In the genomic region with DNA sequence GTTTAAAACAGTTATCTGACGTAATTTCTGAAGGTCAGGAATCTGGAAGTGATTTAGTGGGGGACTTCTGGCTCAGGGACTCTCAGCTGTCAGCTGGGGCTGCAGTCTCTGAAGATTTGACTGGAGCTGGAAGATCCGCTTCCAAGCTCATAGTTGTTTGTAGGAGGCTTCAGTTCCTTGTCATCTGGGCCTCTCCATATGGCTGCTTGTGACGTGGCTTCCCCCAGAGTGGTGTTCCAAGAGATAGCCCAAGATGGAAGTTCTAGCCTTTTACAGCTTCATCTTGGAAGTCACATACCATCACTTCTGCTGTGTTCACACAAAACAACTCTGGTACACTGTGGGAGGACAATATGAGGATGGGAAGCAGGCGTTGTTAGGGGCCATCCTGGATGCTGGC, we compare ENCODE assay signal across 39 cellular contexts. TPM values are rescaled to one million over a fixed set of nuclear protein-coding genes. Genes with fewer than 3 reads are reported as not detected.
"Had no signal": no experiment of that assay in that cellular context is flagged by ENCODE, and none has a peak within 500 bp of the region (broad histone marks: within the 10 kb centered on the region; RNA-seq: fewer than 3 reads in every experiment).

No MANE protein-coding gene starts in this region.

- H3K27ac Mint-ChIP-seq: activated B cell treated with CpG ODN at 0.5 μM for 24 hours; activated CD4-positive, alpha-beta memory T cell treated with anti-CD3 and anti-CD28 coated beads for 36 hours; activated CD4-positive, alpha-beta T cell treated with anti-CD3 and anti-CD28 coated beads, Interleukin-2, amount 10 ng/mL, durations not matched to agents 24 days and 14 days; activated CD8-positive, alpha-beta T cell treated with anti-CD3 and anti-CD28 coated beads for 36 hours; activated naive CD4-positive, alpha-beta T cell treated with anti-CD3 and anti-CD28 coated beads for 36 hours; activated naive CD4-positive, alpha-beta T cell treated with anti-CD3 and anti-CD28 coated beads, Interleukin-2, amount 50 U/mL, for 72 hours; activated T-cell treated with anti-CD3 and anti-CD28 coated beads, Interleukin-2, amount 50 U/mL, for 72 hours; activated T-helper 1 cell treated with anti-CD3 and anti-CD28 coated beads, Interleukin-12 subunit alpha, Interleukin-12 subunit beta, Interleukin-2, Interleukin-4 antibody, amounts not matched to agents 30 ng/mL and 10 ng/mL and 1 ng/mL, durations not matched to agents 14 hours and 24 hours and 36 hours; activated T-helper 17 cell treated with anti-CD3 and anti-CD28 coated beads, Interleukin-2, amount 50 U/mL, for 72 hours; T-cell; T-helper 1 cell treated with Interleukin-12 subunit alpha and Interleukin-12 subunit beta and Interleukin-4 antibody, amounts not matched to agents 30 μg/mL and 1 μg/mL, for 36 hours; T-helper 2 cell treated with Interferon-gamma antibody and Interleukin-4, amounts not matched to agents 5 μg/mL and 100 μg/mL, for 36 hours had no signal

- H3K4me3 ChIP-seq: adrenal gland, cardiac muscle cell had no signal

- H3K4me1 ChIP-seq: adrenal gland had no signal

- H3K4me1 Mint-ChIP-seq: activated B cell treated with CpG ODN at 0.5 μM for 24 hours; activated CD4-positive, alpha-beta T cell treated with anti-CD3 and anti-CD28 coated beads, Interleukin-2, amount 10 ng/mL, durations not matched to agents 24 days and 14 days; activated T-helper 17 cell treated with anti-CD3 and anti-CD28 coated beads, Interleukin-2, amount 50 U/mL, for 72 hours; brain; central memory CD8-positive, alpha-beta T cell; T-cell had no signal

- H3K27me3 ChIP-seq: cardiac muscle cell had no signal

- DNase-seq: activated B cell treated with CpG ODN at 0.5 μM for 24 hours; activated CD4-positive, alpha-beta memory T cell treated with anti-CD3 and anti-CD28 coated beads for 36 hours; activated CD4-positive, alpha-beta T cell treated with anti-CD3 and anti-CD28 coated beads for 4 hours; activated CD4-positive, alpha-beta T cell treated with anti-CD3 and anti-CD28 coated beads, Interleukin-2, amount 10 ng/mL, durations not matched to agents 24 days and 14 days; activated CD4-positive, alpha-beta T cell treated with anti-CD3 and anti-CD28 coated beads, Interleukin-2, amount 50 U/mL, for 1 hour; activated CD4-positive, alpha-beta T cell treated with anti-CD3 and anti-CD28 coated beads, Interleukin-2, amount 50 U/mL, for 4 hours; activated CD4-positive, CD25-positive, alpha-beta regulatory T cell treated with anti-CD3 and anti-CD28 coated beads, Interleukin-2, amount 50 U/mL, for 72 hours; activated CD8-positive, alpha-beta memory T cell treated with anti-CD3 and anti-CD28 coated beads, Interleukin-2, amount 50 U/mL, for 4 hours; activated CD8-positive, alpha-beta T cell treated with anti-CD3 and anti-CD28 coated beads for 36 hours; activated effector memory CD4-positive, alpha-beta T cell treated with anti-CD3 and anti-CD28 coated beads, Interleukin-2, amount 50 U/mL, for 16 hours; activated gamma-delta T cell treated with Interleukin-2 at 50 U/mL for 16 hours; activated naive CD4-positive, alpha-beta T cell; activated naive CD4-positive, alpha-beta T cell treated with anti-CD3 and anti-CD28 coated beads for 36 hours; activated naive CD4-positive, alpha-beta T cell treated with anti-CD3 and anti-CD28 coated beads, Interleukin-2, amount 50 U/mL, for 16 hours; activated T-cell treated with anti-CD3 and anti-CD28 coated beads for 4 hours; activated T-cell treated with anti-CD3 and anti-CD28 coated beads, Interleukin-2, amount 50 U/mL, for 1 hour; activated T-cell treated with anti-CD3 and anti-CD28 coated beads, Interleukin-2, amount 50 U/mL, for 4 hours; activated T-cell treated with anti-CD3 and anti-CD28 coated beads, Interleukin-2, amount 50 U/mL, for 72 hours; adrenal gland; amniotic stem cell; aorta; caudate nucleus; cerebellar nuclear complex; T-cell; T-helper 2 cell; T-helper 9 cell had no signal

- H3K36me3 Mint-ChIP-seq: activated CD4-positive, alpha-beta memory T cell treated with anti-CD3 and anti-CD28 coated beads for 36 hours; activated naive CD4-positive, alpha-beta T cell treated with anti-CD3 and anti-CD28 coated beads, Interleukin-2, amount 50 U/mL, for 72 hours had no signal

- ATAC-seq: activated CD8-positive, alpha-beta T cell treated with anti-CD3 and anti-CD28 coated beads for 36 hours; activated naive CD4-positive, alpha-beta T cell treated with anti-CD3 and anti-CD28 coated beads, Interleukin-2, amount 50 U/mL, for 72 hours; activated T-cell treated with anti-CD3 and anti-CD28 coated beads, Interleukin-2, amount 50 U/mL, for 4 hours; activated T-cell treated with anti-CD3 and anti-CD28 coated beads, Interleukin-2, amount 50 U/mL, for 72 hours; activated T-helper 17 cell treated with anti-CD3 and anti-CD28 coated beads, Interleukin-2, amount 50 U/mL, for 72 hours; T-cell had no signal

- H3K27ac ChIP-seq: adrenal gland, cardiac muscle cell, VCaP had no signal

- H3K9me3 Mint-ChIP-seq: activated B cell treated with CpG ODN at 0.5 μM for 24 hours; activated CD4-positive, alpha-beta memory T cell treated with anti-CD3 and anti-CD28 coated beads for 36 hours; activated CD4-positive, alpha-beta T cell treated with anti-CD3 and anti-CD28 coated beads, Interleukin-2, amount 10 ng/mL, durations not matched to agents 24 days and 14 days; activated CD8-positive, alpha-beta T cell treated with anti-CD3 and anti-CD28 coated beads for 36 hours; activated naive CD4-positive, alpha-beta T cell treated with anti-CD3 and anti-CD28 coated beads for 36 hours; activated naive CD4-positive, alpha-beta T cell treated with anti-CD3 and anti-CD28 coated beads, Interleukin-2, amount 50 U/mL, for 72 hours; activated T-cell treated with anti-CD3 and anti-CD28 coated beads, Interleukin-2, amount 50 U/mL, for 4 hours; activated T-cell treated with anti-CD3 and anti-CD28 coated beads, Interleukin-2, amount 50 U/mL, for 72 hours; activated T-helper 1 cell treated with anti-CD3 and anti-CD28 coated beads, Interleukin-12 subunit alpha, Interleukin-12 subunit beta, Interleukin-2, Interleukin-4 antibody, amounts not matched to agents 30 ng/mL and 10 ng/mL and 1 ng/mL, durations not matched to agents 14 hours and 24 hours and 36 hours; activated T-helper 17 cell treated with anti-CD3 and anti-CD28 coated beads, Interleukin-2, amount 50 U/mL, for 72 hours; central memory CD8-positive, alpha-beta T cell; T-cell; T-helper 1 cell treated with Interleukin-12 subunit alpha and Interleukin-12 subunit beta and Interleukin-4 antibody, amounts not matched to agents 30 μg/mL and 1 μg/mL, for 36 hours; T-helper 2 cell treated with Interferon-gamma antibody and Interleukin-4, amounts not matched to agents 5 μg/mL and 100 μg/mL, for 36 hours had no signal

- H3K4me3 Mint-ChIP-seq: activated B cell treated with CpG ODN at 0.5 μM for 24 hours; activated CD4-positive, alpha-beta memory T cell treated with anti-CD3 and anti-CD28 coated beads for 36 hours; activated CD4-positive, alpha-beta T cell treated with anti-CD3 and anti-CD28 coated beads, Interleukin-2, amount 10 ng/mL, durations not matched to agents 24 days and 14 days; activated CD8-positive, alpha-beta T cell treated with anti-CD3 and anti-CD28 coated beads for 36 hours; activated naive CD4-positive, alpha-beta T cell treated with anti-CD3 and anti-CD28 coated beads for 36 hours; activated T-cell treated with anti-CD3 and anti-CD28 coated beads, Interleukin-2, amount 50 U/mL, for 4 hours; activated T-cell treated with anti-CD3 and anti-CD28 coated beads, Interleukin-2, amount 50 U/mL, for 72 hours; activated T-helper 1 cell treated with anti-CD3 and anti-CD28 coated beads, Interleukin-12 subunit alpha, Interleukin-12 subunit beta, Interleukin-2, Interleukin-4 antibody, amounts not matched to agents 30 ng/mL and 10 ng/mL and 1 ng/mL, durations not matched to agents 14 hours and 24 hours and 36 hours; activated T-helper 17 cell treated with anti-CD3 and anti-CD28 coated beads, Interleukin-2, amount 50 U/mL, for 72 hours; brain; central memory CD8-positive, alpha-beta T cell; T-cell; T-helper 1 cell treated with Interleukin-12 subunit alpha and Interleukin-12 subunit beta and Interleukin-4 antibody, amounts not matched to agents 30 μg/mL and 1 μg/mL, for 36 hours; T-helper 2 cell treated with Interferon-gamma antibody and Interleukin-4, amounts not matched to agents 5 μg/mL and 100 μg/mL, for 36 hours had no signal

- H3K27me3 Mint-ChIP-seq: activated B cell treated with CpG ODN at 0.5 μM for 24 hours; activated CD4-positive, alpha-beta memory T cell treated with anti-CD3 and anti-CD28 coated beads for 36 hours; activated CD4-positive, alpha-beta T cell treated with anti-CD3 and anti-CD28 coated beads, Interleukin-2, amount 10 ng/mL, durations not matched to agents 24 days and 14 days; activated CD8-positive, alpha-beta T cell treated with anti-CD3 and anti-CD28 coated beads for 36 hours; activated T-helper 17 cell treated with anti-CD3 and anti-CD28 coated beads, Interleukin-2, amount 50 U/mL, for 72 hours; brain; central memory CD8-positive, alpha-beta T cell; T-cell had no signal

- FAIRE-seq: bronchial epithelial cell, TTC549 had no signal

- H3K9me3 ChIP-seq: adrenal gland had no signal

RNA-seq across cellular contexts. Expression of a gene that starts 2.1 kb away (rescaled TPM):
- total RNA-seq: activated B cell treated with CpG ODN at 0.5 μM for 24 hours; activated CD4-positive, alpha-beta memory T cell treated with anti-CD3 and anti-CD28 coated beads for 36 hours; activated CD4-positive, alpha-beta T cell treated with anti-CD3 and anti-CD28 coated beads, Interleukin-2, amount 10 ng/mL, durations not matched to agents 24 days and 14 days; activated CD8-positive, alpha-beta memory T cell treated with anti-CD3 and anti-CD28 coated beads for 36 hours; activated CD8-positive, alpha-beta T cell treated with anti-CD3 and anti-CD28 coated beads for 36 hours; activated naive CD4-positive, alpha-beta T cell treated with anti-CD3 and anti-CD28 coated beads for 36 hours; activated naive CD4-positive, alpha-beta T cell treated with anti-CD3 and anti-CD28 coated beads, Interleukin-2, amount 50 U/mL, for 72 hours; activated T-cell treated with anti-CD3 and anti-CD28 coated beads, Interleukin-2, amount 50 U/mL, for 4 hours; activated T-cell treated with anti-CD3 and anti-CD28 coated beads, Interleukin-2, amount 50 U/mL, for 72 hours; activated T-helper 1 cell treated with anti-CD3 and anti-CD28 coated beads, Interleukin-12 subunit alpha, Interleukin-12 subunit beta, Interleukin-2, Interleukin-4 antibody, amounts not matched to agents 30 ng/mL and 10 ng/mL and 1 ng/mL, durations not matched to agents 14 hours and 24 hours and 36 hours; activated T-helper 17 cell treated with anti-CD3 and anti-CD28 coated beads, Interleukin-2, amount 50 U/mL, for 72 hours; adrenal gland; aorta; bronchial epithelial cell; cardiac muscle cell; chondrocyte; T-cell had no signal
